Comparison of ENCODE assay signal across 14 cellular contexts in genomic region chr3:183534249-183534648, GRCh38. TPM values are rescaled to one million over a fixed set of nuclear protein-coding genes. Genes with fewer than 3 reads are reported as not detected.
A peak's percentile ranks its signal among the peaks of the same experiment; 100 is the strongest.
DNase-seq lines count a peak whose midpoint lies in the region; ATAC-seq and TF ChIP-seq lines count a peak whose summit lies in the region.
"Had no signal": no experiment of that assay in that cellular context is flagged by ENCODE, and none has a peak within 500 bp of the region (broad histone marks: within the 10 kb centered on the region; RNA-seq: fewer than 3 reads in every experiment).

No MANE protein-coding gene starts in this region.

- no peak overlapping the region for H2BK12ac ChIP-seq in mesenchymal stem cell (ENCODE audit: low read length in 2 of 2)

- H3K4me1 ChIP-seq in DOHH2 (ENCODE audit: control insufficient read depth, low read length) (peaks cover 96% of the 10 kb centered on the region), mesenchymal stem cell (ENCODE audit: control insufficient read depth, insufficient read depth, low read depth, low read length) (peaks cover 13% of the 10 kb centered on the region), tibial nerve (peaks cover 0 to 5% (median 2%) of the 10 kb centered on the region in 4 donors)

- in situ Hi-C loops in brain microvascular endothelial cell (cut with HindIII; ENCODE audit: low pct_ligation_motif_present, low sequenced_read_pairs) (no loop called here), ACHN (cut with HindIII; ENCODE audit: low pct_ligation_motif_present, low pct_unique_long_range_greater_than_20kb, low sequenced_read_pairs) (no loop called here)

- no peak for ATAC-seq in GM21447 (IDR thresholded peaks at IDR 0.05; ENCODE audit: unreplicated experiment)
- ATAC-seq in GM21390 (IDR thresholded peaks at IDR 0.05; ENCODE audit: unreplicated experiment), result no peak
- ATAC-seq: CD8-positive, alpha-beta T cell; heart right ventricle had no signal

- 78% methylated on average over 4 of the region's 4 CpGs for WGBS in mesenchymal stem cell
- 74 to 81% methylated on average over 4 of the region's 4 CpGs for WGBS in tibial nerve, 2 donors

- H3K4me2 ChIP-seq in DOHH2 (ENCODE audit: low read length) (peak overlapping the region; percentile 46), mesenchymal stem cell (ENCODE audit: low read length, poor library complexity, severe bottlenecking) (no peak overlapping the region)

- H3K9me3 ChIP-seq in DOHH2 (ENCODE audit: control insufficient read depth, insufficient read depth, low read length) (no peaks in the 10 kb centered on the region), mesenchymal stem cell (ENCODE audit: control insufficient read depth, low read length) (no peaks in the 10 kb centered on the region), tibial nerve (no peaks in the 10 kb centered on the region)
- H3K9me3 ChIP-seq: lower lobe of right lung had no signal

- H2AFZ ChIP-seq in mesenchymal stem cell (ENCODE audit: low read depth, low read length), result no peak overlapping the region

- TF ChIP-seq POLR2A in tibial nerve (IDR thresholded peaks at IDR 0.05), result no peak

- H3K14ac ChIP-seq in mesenchymal stem cell (ENCODE audit: low read length in 2 of 2), result no peak overlapping the region

- peak; percentile 9 for DNase-seq in NCI-H226
- DNase-seq in brain microvascular endothelial cell, result peak; percentile 27
- peak; percentile 33 for DNase-seq in mesenchymal stem cell
- no peak for DNase-seq in ACHN
- no peak for DNase-seq in tibial nerve (ENCODE audit: low spot score in 2 of 2)
- DNase-seq: activated CD4-positive, alpha-beta T cell treated with anti-CD3 and anti-CD28 coated beads, Interleukin-2, amount 10 ng/mL, durations not matched to agents 24 days and 14 days; CD8-positive, alpha-beta T cell; heart right ventricle; NCI-H2081; NK-92 treated with Interleukin-12 subunit alpha and Interleukin-12 subunit beta, amount 100 ng/mL, for 24 hours had no signal

- no peak overlapping the region for H3K9ac ChIP-seq in mesenchymal stem cell (ENCODE audit: low read length)

- H3K27me3 ChIP-seq in DOHH2 (ENCODE audit: control insufficient read depth, low read length), result no peaks in the 10 kb centered on the region
- H3K27me3 ChIP-seq in brain microvascular endothelial cell (replicated peaks), result peaks cover 2% of the 10 kb centered on the region
- H3K27me3 ChIP-seq in mesenchymal stem cell (ENCODE audit: control insufficient read depth in 1 of 2, insufficient read depth in 1 of 2, low read length in 2 of 2), result peaks cover 13 to 28% of the 10 kb centered on the region in 2 experiments
- no peaks in the 10 kb centered on the region for H3K27me3 ChIP-seq in tibial nerve
- H3K27me3 ChIP-seq: heart right ventricle had no signal

- H3K79me1 ChIP-seq in mesenchymal stem cell (replicated peaks; ENCODE audit: low read length, poor library complexity, severe bottlenecking), result no peaks in the 10 kb centered on the region

- no peak for TF ChIP-seq EP300 in tibial nerve (IDR thresholded peaks at IDR 0.05)

- H2BK5ac ChIP-seq in mesenchymal stem cell (ENCODE audit: low read depth, low read length, poor library complexity, severe bottlenecking), result no peak overlapping the region

- H3K23ac ChIP-seq in mesenchymal stem cell (ENCODE audit: low read length in 2 of 2), result no peak overlapping the region

- H4K20me1 ChIP-seq in DOHH2 (ENCODE audit: control insufficient read depth, insufficient read depth, low read depth, low read length), result no peaks in the 10 kb centered on the region

- H2BK120ac ChIP-seq in mesenchymal stem cell (ENCODE audit: low read depth, low read length), result no peak overlapping the region

- H3K79me2 ChIP-seq in DOHH2 (ENCODE audit: control insufficient read depth, low read length), result peaks cover 98% of the 10 kb centered on the region

- H3K4me3 ChIP-seq in DOHH2 (ENCODE audit: low read length) (no peak overlapping the region), brain microvascular endothelial cell (ENCODE audit: low read depth, low read length) (no peak overlapping the region), mesenchymal stem cell (ENCODE audit: insufficient read depth in 1 of 2, low read depth in 1 of 2, low read length in 2 of 2) (no peak overlapping the region), tibial nerve (no peak overlapping the region)
- H3K4me3 ChIP-seq: heart right ventricle, lower lobe of right lung had no signal

- H3K9me2 ChIP-seq in DOHH2 (replicated peaks; ENCODE audit: control insufficient read depth, low read length), result no peaks in the 10 kb centered on the region

- no peak overlapping the region for H3K18ac ChIP-seq in mesenchymal stem cell (ENCODE audit: low read depth in 1 of 2, low read length in 2 of 2)

- no peak overlapping the region for H2BK15ac ChIP-seq in mesenchymal stem cell (ENCODE audit: low read depth, poor library complexity, severe bottlenecking)

- no peak for TF ChIP-seq CTCF in DOHH2 (IDR thresholded peaks at IDR 0.05; ENCODE audit: low read depth, low read length, poor library complexity, severe bottlenecking)
- no peak for TF ChIP-seq CTCF in brain microvascular endothelial cell (IDR thresholded peaks at IDR 0.05; ENCODE audit: low read depth, low read length, missing control alignments)
- no peak for TF ChIP-seq CTCF in tibial nerve (IDR thresholded peaks at IDR 0.05)

- H2AK5ac ChIP-seq in mesenchymal stem cell (ENCODE audit: low read length, severe bottlenecking), result no peak overlapping the region

- H4K91ac ChIP-seq in mesenchymal stem cell (ENCODE audit: low read length), result no peak overlapping the region

- H3K27ac ChIP-seq in DOHH2 (ENCODE audit: low read depth, low read length) (peak overlapping the region; percentile 29; the same call in 1 of the 2 replicates), brain microvascular endothelial cell (no peak overlapping the region), mesenchymal stem cell (ENCODE audit: low read length, poor library complexity, severe bottlenecking) (no peak overlapping the region), tibial nerve (no peak overlapping the region)
- H3K27ac ChIP-seq: lower lobe of right lung had no signal

- H3K36me3 ChIP-seq in DOHH2 (ENCODE audit: control insufficient read depth, low read length) (peaks cover 73% of the 10 kb centered on the region), brain microvascular endothelial cell (replicated peaks) (no peaks in the 10 kb centered on the region), mesenchymal stem cell (ENCODE audit: control insufficient read depth in 1 of 2, insufficient read depth in 2 of 2, low read depth in 1 of 2, low read length in 2 of 2) (no peaks in the 10 kb centered on the region), tibial nerve (no peaks in the 10 kb centered on the region)
- H3K36me3 ChIP-seq: heart right ventricle, lower lobe of right lung had no signal

- no peak overlapping the region for H4K8ac ChIP-seq in mesenchymal stem cell (ENCODE audit: low read length)

- H3F3A ChIP-seq in DOHH2 (ENCODE audit: control insufficient read depth, insufficient read depth), result peaks cover 14% of the 10 kb centered on the region

- H3K4ac ChIP-seq in mesenchymal stem cell (ENCODE audit: low read depth in 1 of 2, low read length in 2 of 2), result no peak overlapping the region

RNA-seq across cellular contexts. Expression of gene KLHL6, which starts 21.3 kb away (rescaled TPM):
- 0.01 TPM for polyA plus RNA-seq in mesenchymal stem cell (2013, experiment 1 of 2)
- 0.01 TPM for polyA plus RNA-seq in mesenchymal stem cell (2013, experiment 2 of 2)
- total RNA-seq in tibial nerve, result 1 to 10 TPM; 2.1 to 4.5 (median 3.0) TPM

Comparison
In these comparisons a context has a peak if more than half of its experiments do, and no peak if none do; other contexts are left out.
1. DNase-seq: peak in NCI-H226 (single experiment), brain microvascular endothelial cell (single experiment) and mesenchymal stem cell (single experiment); none in ACHN (single experiment) and tibial nerve (0 of 2).